In genomic region chr3:189771842-189772494, GRCh38 we compare ENCODE assay signal across 28 cellular contexts.
A peak's percentile ranks its signal among the peaks of the same experiment; 100 is the strongest.
DNase-seq lines count a peak whose midpoint lies in the region; FAIRE-seq and TF ChIP-seq lines count a peak whose summit lies in the region.
"Had no signal": no experiment of that assay in that cellular context is flagged by ENCODE, and none has a peak within 500 bp of the region (broad histone marks: within the 10 kb centered on the region; RNA-seq: fewer than 3 reads in every experiment).

No MANE protein-coding gene starts in this region.

- no peaks in the 10 kb centered on the region for H3K27me3 ChIP-seq in endothelial cell of umbilical vein (ENCODE audit: control insufficient read depth in 2 of 2, insufficient read depth in 2 of 2, low read length in 2 of 2)
- H3K27me3 ChIP-seq in smooth muscle cell (ENCODE audit: low read depth) = no peaks in the 10 kb centered on the region
- H3K27me3 ChIP-seq in transverse colon = no peaks in the 10 kb centered on the region
- H3K27me3 ChIP-seq: esophagus muscularis mucosa, gastroesophageal sphincter, neutrophil had no signal

- 8% methylated on average over 4 of the region's 4 CpGs for WGBS in smooth muscle cell (ENCODE audit: low lambda C conversion rate)
- 73 to 85% methylated on average over 4 of the region's 4 CpGs for WGBS in transverse colon (ENCODE audit: low coverage in 1 of 2), 2 donors

- H3K9me3 ChIP-seq in endothelial cell of umbilical vein (replicated peaks; ENCODE audit: control insufficient read depth, insufficient read depth, low read length) (no peaks in the 10 kb centered on the region), smooth muscle cell (replicated peaks; ENCODE audit: low read depth) (no peaks in the 10 kb centered on the region), transverse colon (no peaks in the 10 kb centered on the region)
- H3K9me3 ChIP-seq: esophagus muscularis mucosa, gastroesophageal sphincter, neutrophil had no signal

- H3K27ac Mint-ChIP-seq in HFFc6 = no peak overlapping the region
- H3K27ac Mint-ChIP-seq: activated naive CD8-positive, alpha-beta T cell treated with anti-CD3 and anti-CD28 coated beads, Interleukin-2, amount 10 ng/mL, durations not matched to agents 7 days and 5 days; CD4-positive, alpha-beta memory T cell; endodermal cell; naive B cell; progenitor cell of endocrine pancreas; stimulated activated naive B cell treated with anti-CD40 and anti-IgM and Interleukin-4, amounts not matched to agents 10 μg/mL and 1 μg/mL and 100 μg/mL, for 72 hours had no signal

- no peak for TF ChIP-seq EP300 in transverse colon (IDR thresholded peaks at IDR 0.05; ENCODE audit: low read depth)

- POLR2A ChIA-PET in endothelial cell of umbilical vein (lab: Charles Lee) = no interaction called here

- BruUV-seq in endothelial cell of umbilical vein (replicated peaks; lab: Mats Ljungman, UMichigan) = no TSS peak

- peaks cover 4% of the 10 kb centered on the region for H3F3A ChIP-seq in smooth muscle cell (ENCODE audit: low read depth)

- TF ChIP-seq POLR2A in endothelial cell of umbilical vein (IDR thresholded peaks at IDR 0.05; ENCODE audit: low read depth, low read length) = no peak
- no peak for TF ChIP-seq POLR2A in transverse colon (IDR thresholded peaks at IDR 0.05)

- H3K36me3 ChIP-seq in endothelial cell of umbilical vein (ENCODE audit: control insufficient read depth in 2 of 2, extremely low read depth in 1 of 2, insufficient read depth in 2 of 2, low read length in 2 of 2) = no peaks in the 10 kb centered on the region
- no peaks in the 10 kb centered on the region for H3K36me3 ChIP-seq in smooth muscle cell (ENCODE audit: low read depth)
- no peaks in the 10 kb centered on the region for H3K36me3 ChIP-seq in transverse colon
- H3K36me3 ChIP-seq: esophagus muscularis mucosa, gastroesophageal sphincter, neutrophil had no signal

- H2AFZ ChIP-seq in endothelial cell of umbilical vein (ENCODE audit: low read depth, low read length) (no peak overlapping the region), smooth muscle cell (ENCODE audit: low read depth) (peak overlapping the region; percentile 81)

- peak; percentile 31 for FAIRE-seq in endothelial cell of umbilical vein (lab: Jason Lieb, UNC)
- FAIRE-seq: urothelium cell line had no signal

- no peak overlapping the region for H3K4me3 Mint-ChIP-seq in HFFc6
- H3K4me3 Mint-ChIP-seq: activated naive CD8-positive, alpha-beta T cell treated with anti-CD3 and anti-CD28 coated beads, Interleukin-2, amount 10 ng/mL, durations not matched to agents 7 days and 5 days; CD4-positive, alpha-beta memory T cell; endodermal cell; naive B cell; stimulated activated naive B cell treated with anti-CD40 and anti-IgM and Interleukin-4, amounts not matched to agents 10 μg/mL and 1 μg/mL and 100 μg/mL, for 72 hours had no signal

- CTCF ChIA-PET in endothelial cell of umbilical vein (lab: Charles Lee) = interaction anchor here (0.6 kb wide), 1 partner anchor 24 kb away, joined by 3 read pairs; no protein-coding TSS in a partner anchor

- H3K4me3 ChIP-seq in endothelial cell of umbilical vein (replicated peaks in 1 of 3; ENCODE audit: insufficient read depth in 1 of 3, low read depth in 1 of 3, low read length in 3 of 3) (no peak overlapping the region), smooth muscle cell (no peak overlapping the region), transverse colon (no peak overlapping the region)
- H3K4me3 ChIP-seq: esophagus muscularis mucosa, gastroesophageal sphincter had no signal

- no peak overlapping the region for H3K4me2 ChIP-seq in endothelial cell of umbilical vein (ENCODE audit: insufficient read depth, low read length)
- H3K4me2 ChIP-seq in smooth muscle cell = peak overlapping the region; percentile 81

- no peaks in the 10 kb centered on the region for H3K36me3 Mint-ChIP-seq in HFFc6 (ENCODE audit: low read depth)
- H3K36me3 Mint-ChIP-seq: CD4-positive, alpha-beta memory T cell; naive B cell; stimulated activated naive B cell treated with anti-CD40 and anti-IgM and Interleukin-4, amounts not matched to agents 10 μg/mL and 1 μg/mL and 100 μg/mL, for 72 hours had no signal

- H3K79me2 ChIP-seq in endothelial cell of umbilical vein (ENCODE audit: control insufficient read depth, insufficient read depth, low read length) (no peaks in the 10 kb centered on the region), smooth muscle cell (ENCODE audit: low read depth) (no peaks in the 10 kb centered on the region)

- DNase-seq in NCI-H748 (lab: John Stamatoyannopoulos, UW; ENCODE audit: unreplicated experiment) (peak; percentile 23), NCI-H748 treated with DMSO at 0.1 percent for 48 hours (lab: John Stamatoyannopoulos, UW) (no peak), NCI-H1436 treated with DMSO at 0.1 percent for 48 hours (lab: John Stamatoyannopoulos, UW) (peak; percentile 45), endothelial cell of umbilical vein (ENCODE audit: low read depth, low spot score) (no peak), smooth muscle cell (lab: John Stamatoyannopoulos, UW; ENCODE audit: unreplicated experiment) (no peak), transverse colon (no peak), COLO668 (lab: John Stamatoyannopoulos, UW; ENCODE audit: unreplicated experiment) (no peak), HFFc6 (no peak)
- DNase-seq: 8988T; activated effector memory CD4-positive, alpha-beta T cell treated with anti-CD3 and anti-CD28 coated beads, Interleukin-2, amount 50 U/mL, for 16 hours; activated naive CD8-positive, alpha-beta T cell treated with anti-CD3 and anti-CD28 coated beads, Interleukin-2, amount 10 ng/mL, durations not matched to agents 7 days and 5 days; activated T-cell treated with anti-CD3 and anti-CD28 coated beads for 4 hours; AML-193; CD4-positive, alpha-beta memory T cell; central memory CD4-positive, alpha-beta T cell; endodermal cell; hippocampal formation; Karpas-422; mesendoderm; naive B cell; NCI-H1930; NCI-H345; stimulated activated naive B cell treated with anti-CD40 and anti-IgM and Interleukin-4, amounts not matched to agents 10 μg/mL and 1 μg/mL and 100 μg/mL, for 72 hours had no signal

- H3K27ac ChIP-seq in endothelial cell of umbilical vein (ENCODE audit: insufficient read depth, low read depth, low read length) = no peak overlapping the region
- peak overlapping the region; percentile 82 for H3K27ac ChIP-seq in smooth muscle cell (ENCODE audit: low read depth)
- H3K27ac ChIP-seq in transverse colon = no peak overlapping the region
- H3K27ac ChIP-seq: esophagus muscularis mucosa, gastroesophageal sphincter, neutrophil had no signal

- H3K4me1 Mint-ChIP-seq in HFFc6 (ENCODE audit: low read depth) = peaks cover 10% of the 10 kb centered on the region
- H3K4me1 Mint-ChIP-seq: activated naive CD8-positive, alpha-beta T cell treated with anti-CD3 and anti-CD28 coated beads, Interleukin-2, amount 10 ng/mL, durations not matched to agents 7 days and 5 days; CD4-positive, alpha-beta memory T cell; naive B cell; stimulated activated naive B cell treated with anti-CD40 and anti-IgM and Interleukin-4, amounts not matched to agents 10 μg/mL and 1 μg/mL and 100 μg/mL, for 72 hours had no signal

- no peaks in the 10 kb centered on the region for H3K9me1 ChIP-seq in endothelial cell of umbilical vein (replicated peaks; ENCODE audit: control insufficient read depth, extremely low read depth, insufficient read depth, low read length)

- intact Hi-C loops in endothelial cell of umbilical vein (cut with micrococcal nuclease) (loop anchor here (1.0 kb wide), 1 partner anchor 18 kb away; no protein-coding TSS in a partner anchor), transverse colon (cut with DNase I; ENCODE audit: low total_unique reads) (no loop called here)

- no peak for TF ChIP-seq CTCF in endothelial cell of umbilical vein (IDR thresholded peaks at IDR 0.05; ENCODE audit: extremely low read depth in 1 of 2, insufficient read depth in 1 of 2, low read depth in 1 of 2, low read length in 2 of 2)
- TF ChIP-seq CTCF in smooth muscle cell (IDR thresholded peaks at IDR 0.05; ENCODE audit: borderline replicate concordance, insufficient read depth, poor library complexity, severe bottlenecking) = no peak
- no peak for TF ChIP-seq CTCF in transverse colon (IDR thresholded peaks at IDR 0.05)
- TF ChIP-seq CTCF in HFFc6 (IDR thresholded peaks at IDR 0.05) = no peak

- H3K27me3 Mint-ChIP-seq in HFFc6 (ENCODE audit: insufficient read depth) = no peaks in the 10 kb centered on the region
- H3K27me3 Mint-ChIP-seq: activated naive CD8-positive, alpha-beta T cell treated with anti-CD3 and anti-CD28 coated beads, Interleukin-2, amount 10 ng/mL, durations not matched to agents 7 days and 5 days; naive B cell; stimulated activated naive B cell treated with anti-CD40 and anti-IgM and Interleukin-4, amounts not matched to agents 10 μg/mL and 1 μg/mL and 100 μg/mL, for 72 hours had no signal

- no peaks in the 10 kb centered on the region for H3K9me3 Mint-ChIP-seq in HFFc6
- H3K9me3 Mint-ChIP-seq: activated naive CD8-positive, alpha-beta T cell treated with anti-CD3 and anti-CD28 coated beads, Interleukin-2, amount 10 ng/mL, durations not matched to agents 7 days and 5 days; CD4-positive, alpha-beta memory T cell; endodermal cell; stimulated activated naive B cell treated with anti-CD40 and anti-IgM and Interleukin-4, amounts not matched to agents 10 μg/mL and 1 μg/mL and 100 μg/mL, for 72 hours had no signal

- dilution Hi-C loops in endothelial cell of umbilical vein (cut with MboI; ENCODE audit: extremely low pct_ligation_motif_present, low sequenced_read_pairs) = no loop called here

- in situ Hi-C loops in transverse colon (cut with MboI; ENCODE audit: low pct_ligation_motif_present in 1 of 4, low pct_unique_long_range_greater_than_20kb in 1 of 4, low sequenced_read_pairs in 3 of 4) = no loop called here

- H4K20me1 ChIP-seq in endothelial cell of umbilical vein (replicated peaks; ENCODE audit: control insufficient read depth, extremely low read depth, insufficient read depth, low read length) (no peaks in the 10 kb centered on the region), smooth muscle cell (ENCODE audit: low read depth) (no peaks in the 10 kb centered on the region)

- H3K4me1 ChIP-seq in endothelial cell of umbilical vein (ENCODE audit: control insufficient read depth, extremely low read depth, insufficient read depth, low read length) = peaks cover 4% of the 10 kb centered on the region
- peaks cover 20% of the 10 kb centered on the region for H3K4me1 ChIP-seq in smooth muscle cell (ENCODE audit: low read depth)
- no peaks in the 10 kb centered on the region for H3K4me1 ChIP-seq in transverse colon
- H3K4me1 ChIP-seq: esophagus muscularis mucosa, gastroesophageal sphincter had no signal

- H3K9ac ChIP-seq in endothelial cell of umbilical vein (replicated peaks; ENCODE audit: extremely low read depth, insufficient read depth, low read length) = no peak overlapping the region
- H3K9ac ChIP-seq in smooth muscle cell (ENCODE audit: low read depth) = peak overlapping the region; percentile 28

TF ChIP-seq in endothelial cell of umbilical vein, 7 proteins besides CTCF, POLR2A, EP300 and RAD21 (continues in another document):
- no peak for TF ChIP-seq JUN (IDR thresholded peaks at IDR 0.05; ENCODE audit: borderline replicate concordance, insufficient read depth, insufficient read length, low read depth)
- no peak for TF ChIP-seq MYC (IDR thresholded peaks at IDR 0.05; ENCODE audit: low read depth, low read length)
- TF ChIP-seq EZH2 (IDR thresholded peaks at IDR 0.05; ENCODE audit: borderline replicate concordance, low read depth, low read length, severe bottlenecking) = no peak
- TF ChIP-seq FOS (IDR thresholded peaks at IDR 0.05; ENCODE audit: borderline replicate concordance, insufficient read depth, low read length) = no peak

Comparison
In these comparisons a context has a peak if more than half of its experiments do, and no peak if none do; other contexts are left out.
1. DNase-seq: peak in NCI-H748 (single experiment) and NCI-H1436 treated with DMSO at 0.1 percent for 48 hours (single experiment); none in NCI-H748 treated with DMSO at 0.1 percent for 48 hours (single experiment), endothelial cell of umbilical vein (single experiment), smooth muscle cell (single experiment), transverse colon (single experiment), COLO668 (single experiment) and HFFc6 (single experiment).